ENCODE assay signal across 1 cellular context in the genomic region with DNA sequence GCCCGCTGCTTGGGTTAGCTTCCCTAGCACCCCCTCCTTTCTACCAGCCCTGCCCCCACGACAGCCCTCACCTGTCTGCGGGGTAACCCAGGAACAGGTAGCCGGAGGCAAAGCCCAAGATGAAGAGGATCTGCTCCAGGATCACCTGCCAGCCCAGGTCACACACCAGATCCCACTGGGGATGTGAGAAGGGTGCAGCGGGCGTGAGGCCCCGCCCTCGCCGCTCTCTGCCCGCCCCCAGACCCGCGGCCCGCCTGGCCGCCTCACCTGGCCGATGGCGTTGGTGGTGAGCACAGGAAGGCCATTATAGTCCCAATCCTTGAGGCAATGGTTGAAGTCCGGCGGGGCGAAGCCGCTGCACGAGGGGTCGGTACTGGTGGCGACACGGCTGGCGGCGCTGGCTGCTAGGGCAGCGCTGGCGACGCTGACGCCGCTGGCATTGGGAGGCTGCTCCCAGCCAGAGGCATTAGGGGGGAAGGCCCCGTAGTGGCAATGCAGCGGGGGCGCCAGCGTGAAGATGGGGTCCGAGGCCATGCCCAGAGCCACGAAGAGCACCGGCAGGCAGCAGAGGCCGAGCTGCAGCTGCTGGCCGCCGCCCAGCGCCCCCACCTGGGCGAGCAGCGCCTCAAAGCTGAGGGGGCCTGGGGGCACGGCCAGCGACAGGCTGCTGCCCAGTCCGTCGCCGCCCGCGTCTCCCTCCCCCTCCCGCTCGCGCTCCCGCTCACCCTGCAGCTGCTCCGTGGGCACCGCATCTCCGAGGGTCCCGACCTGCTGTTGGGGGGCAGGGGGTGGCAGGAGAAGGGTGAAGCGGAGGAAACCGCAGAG.
TF ChIP-seq lines count a peak whose summit lies in the region.

No MANE protein-coding gene starts in this region.

TF ChIP-seq in liver, 16 proteins besides CTCF, POLR2A, EP300 and RAD21 (continued from another document):
- TF ChIP-seq, protein P1, sequence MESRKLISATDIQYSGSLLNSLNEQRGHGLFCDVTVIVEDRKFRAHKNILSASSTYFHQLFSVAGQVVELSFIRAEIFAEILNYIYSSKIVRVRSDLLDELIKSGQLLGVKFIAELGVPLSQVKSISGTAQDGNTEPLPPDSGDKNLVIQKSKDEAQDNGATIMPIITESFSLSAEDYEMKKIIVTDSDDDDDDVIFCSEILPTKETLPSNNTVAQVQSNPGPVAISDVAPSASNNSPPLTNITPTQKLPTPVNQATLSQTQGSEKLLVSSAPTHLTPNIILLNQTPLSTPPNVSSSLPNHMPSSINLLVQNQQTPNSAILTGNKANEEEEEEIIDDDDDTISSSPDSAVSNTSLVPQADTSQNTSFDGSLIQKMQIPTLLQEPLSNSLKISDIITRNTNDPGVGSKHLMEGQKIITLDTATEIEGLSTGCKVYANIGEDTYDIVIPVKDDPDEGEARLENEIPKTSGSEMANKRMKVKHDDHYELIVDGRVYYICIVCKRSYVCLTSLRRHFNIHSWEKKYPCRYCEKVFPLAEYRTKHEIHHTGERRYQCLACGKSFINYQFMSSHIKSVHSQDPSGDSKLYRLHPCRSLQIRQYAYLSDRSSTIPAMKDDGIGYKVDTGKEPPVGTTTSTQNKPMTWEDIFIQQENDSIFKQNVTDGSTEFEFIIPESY (IDR thresholded peaks at IDR 0.05), result no peak
- TF ChIP-seq SP1 (IDR thresholded peaks at IDR 0.05) (no peak), FOXA2 (IDR thresholded peaks at IDR 0.05) (no peak), JUND (IDR thresholded peaks at IDR 0.05) (no peak), NR2F2 (IDR thresholded peaks at IDR 0.05) (no peak), YY1 (IDR thresholded peaks at IDR 0.05) (no peak)
TF ChIP-seq in liver: peak in this region for 0.
